ENCODE assay signal across 15 cellular contexts in the genomic region with DNA sequence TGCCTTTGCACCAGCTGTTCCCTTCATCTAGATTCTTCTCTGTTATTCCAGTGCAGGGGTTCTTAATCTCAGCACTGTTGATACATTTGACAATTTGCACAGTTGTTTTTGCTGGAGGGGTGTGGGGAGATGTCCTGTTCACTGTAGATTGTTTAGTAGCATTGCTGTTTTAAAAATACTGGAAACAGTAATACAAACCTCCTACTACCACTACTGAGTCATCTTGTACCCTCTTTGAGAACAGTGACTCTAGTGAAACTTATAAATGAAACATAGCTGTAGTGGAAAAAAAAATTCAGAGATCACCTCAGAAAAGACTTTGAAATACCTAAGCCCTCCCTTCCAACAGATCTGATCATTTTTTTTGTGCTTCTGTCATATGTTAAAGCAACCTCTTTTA.
DNase-seq lines count a peak whose midpoint lies in the region; ATAC-seq, FAIRE-seq and TF ChIP-seq lines count a peak whose summit lies in the region.
"Had no signal": no experiment of that assay in that cellular context is flagged by ENCODE, and none has a peak within 500 bp of the region (broad histone marks: within the 10 kb centered on the region; RNA-seq: fewer than 3 reads in every experiment).

No MANE protein-coding gene starts in this region.

- H3K4me1 Mint-ChIP-seq in activated CD4-positive, alpha-beta T cell treated with anti-CD3 and anti-CD28 coated beads, Interleukin-2, amount 10 ng/mL, durations not matched to agents 24 days and 14 days, result peaks cover 3% of the 10 kb centered on the region
- H3K4me1 Mint-ChIP-seq in activated CD4-positive, alpha-beta T cell treated with anti-CD3 and anti-CD28 coated beads, Interleukin-2, amount 10 ng/mL, durations not matched to agents 7 days and 5 days, result no peaks in the 10 kb centered on the region
- no peaks in the 10 kb centered on the region for H3K4me1 Mint-ChIP-seq in stimulated activated effector memory CD8-positive, alpha-beta T cell treated with anti-CD3 and anti-CD28 coated beads, Interleukin-12 subunit alpha, Interleukin-12 subunit beta, amount 100 ng/mL, for 72 hours
- no peaks in the 10 kb centered on the region for H3K4me1 Mint-ChIP-seq in H9
- H3K4me1 Mint-ChIP-seq: activated B cell treated with CpG ODN at 0.5 μM for 24 hours, mesothelial cell of epicardium had no signal

- H2BK120ac ChIP-seq in H9 (ENCODE audit: low read depth, low read length, poor library complexity, severe bottlenecking), result no peak overlapping the region

- H3K14ac ChIP-seq in H9 (ENCODE audit: insufficient read depth, low read length), result no peak overlapping the region

- H3K23ac ChIP-seq in H9 (ENCODE audit: insufficient read length, low read depth, low read length), result no peak overlapping the region

- no peak for TF ChIP-seq POLR2A in H54 (IDR thresholded peaks at IDR 0.05; ENCODE audit: low read depth, low read length)

- H3K9me3 Mint-ChIP-seq in activated CD4-positive, alpha-beta T cell treated with anti-CD3 and anti-CD28 coated beads, Interleukin-2, amount 10 ng/mL, durations not matched to agents 24 days and 14 days, result no peaks in the 10 kb centered on the region
- no peaks in the 10 kb centered on the region for H3K9me3 Mint-ChIP-seq in activated CD4-positive, alpha-beta T cell treated with anti-CD3 and anti-CD28 coated beads, Interleukin-2, amount 10 ng/mL, durations not matched to agents 7 days and 5 days
- peaks cover 13% of the 10 kb centered on the region for H3K9me3 Mint-ChIP-seq in stimulated activated effector memory CD8-positive, alpha-beta T cell treated with anti-CD3 and anti-CD28 coated beads, Interleukin-12 subunit alpha, Interleukin-12 subunit beta, amount 100 ng/mL, for 72 hours
- no peaks in the 10 kb centered on the region for H3K9me3 Mint-ChIP-seq in H9
- H3K9me3 Mint-ChIP-seq: activated B cell treated with CpG ODN at 0.5 μM for 24 hours had no signal

- no peak overlapping the region for H2AK5ac ChIP-seq in H9 (ENCODE audit: insufficient read length, low read length)

- H3K9me3 ChIP-seq in hepatocyte (ENCODE audit: low read depth), result no peaks in the 10 kb centered on the region
- no peaks in the 10 kb centered on the region for H3K9me3 ChIP-seq in H9 (ENCODE audit: control insufficient read depth, low read depth, low read length)
- H3K9me3 ChIP-seq: heart left ventricle had no signal

- POLR2A ChIA-PET in activated CD4-positive, alpha-beta T cell treated with anti-CD3 and anti-CD28 coated beads, Interleukin-2, amount 10 ng/mL, durations not matched to agents 7 days and 5 days (lab: Charles Lee), result no interaction called here

- no peak overlapping the region for H3K4me2 ChIP-seq in hepatocyte
- H3K4me2 ChIP-seq in H9 (ENCODE audit: insufficient read depth, insufficient read length, low read length), result no peak overlapping the region

- no peak overlapping the region for H3K4me3 ChIP-seq in hepatocyte
- H3K4me3 ChIP-seq: dorsolateral prefrontal cortex, heart left ventricle had no signal

- no peak overlapping the region for H3K4ac ChIP-seq in H9 (ENCODE audit: low read depth, low read length)

- no peaks in the 10 kb centered on the region for H4K20me1 ChIP-seq in hepatocyte (ENCODE audit: insufficient read depth, poor library complexity, severe bottlenecking)
- H4K20me1 ChIP-seq in H9 (ENCODE audit: control insufficient read depth, insufficient read depth, insufficient read length), result no peaks in the 10 kb centered on the region

- H3K4me1 ChIP-seq in hepatocyte (ENCODE audit: insufficient read depth) (no peaks in the 10 kb centered on the region), H9 (ENCODE audit: insufficient read depth, low read length) (no peaks in the 10 kb centered on the region)
- H3K4me1 ChIP-seq: heart left ventricle had no signal

- H2BK12ac ChIP-seq in H9 (ENCODE audit: insufficient read length, low read depth, low read length), result no peak overlapping the region

- TF ChIP-seq CTCF in hepatocyte (IDR thresholded peaks at IDR 0.05; ENCODE audit: poor library complexity) (no peak), H9 (conservative IDR thresholded peaks at IDR 0.05) (no peak)

- H3K36me3 ChIP-seq in hepatocyte (replicated peaks; ENCODE audit: insufficient read depth, low read depth), result no peaks in the 10 kb centered on the region
- H3K36me3 ChIP-seq: heart left ventricle had no signal

- H3K56ac ChIP-seq in H9 (ENCODE audit: insufficient read length, low read depth, low read length), result no peak overlapping the region

- DNase-seq in activated CD4-positive, alpha-beta T cell treated with anti-CD3 and anti-CD28 coated beads, Interleukin-2, amount 10 ng/mL, durations not matched to agents 24 days and 14 days, result no peak
- DNase-seq in activated CD4-positive, alpha-beta T cell treated with anti-CD3 and anti-CD28 coated beads, Interleukin-2, amount 10 ng/mL, durations not matched to agents 7 days and 5 days, result no peak
- DNase-seq in H54 (ENCODE audit: insufficient read length, low spot score), result no peak
- no peak for DNase-seq in stimulated activated effector memory CD8-positive, alpha-beta T cell treated with anti-CD3 and anti-CD28 coated beads, Interleukin-12 subunit alpha, Interleukin-12 subunit beta, amount 100 ng/mL, for 72 hours (ENCODE audit: low spot score in 2 of 2)
- DNase-seq in hepatocyte (ENCODE audit: low spot score), result no peak
- DNase-seq in H9, result no peak
- DNase-seq in NK-92 (lab: John Stamatoyannopoulos, UW; ENCODE audit: unreplicated experiment), result no peak
- DNase-seq: 8988T, activated B cell treated with CpG ODN at 0.5 μM for 24 hours, dorsolateral prefrontal cortex, heart left ventricle, NCI-H146 had no signal

- intact Hi-C loops in activated CD4-positive, alpha-beta T cell treated with anti-CD3 and anti-CD28 coated beads, Interleukin-2, amount 10 ng/mL, durations not matched to agents 24 days and 14 days (cut with micrococcal nuclease), result no loop called here

- H2BK5ac ChIP-seq in H9 (ENCODE audit: insufficient read length, low read length), result no peak overlapping the region

- no peak overlapping the region for H3K18ac ChIP-seq in H9 (ENCODE audit: insufficient read length, low read depth, low read length)

- H2AFZ ChIP-seq in hepatocyte (no peak overlapping the region), H9 (ENCODE audit: low read length) (no peak overlapping the region)

- H3K4me3 Mint-ChIP-seq in activated CD4-positive, alpha-beta T cell treated with anti-CD3 and anti-CD28 coated beads, Interleukin-2, amount 10 ng/mL, durations not matched to agents 24 days and 14 days, result no peak overlapping the region
- no peak overlapping the region for H3K4me3 Mint-ChIP-seq in activated CD4-positive, alpha-beta T cell treated with anti-CD3 and anti-CD28 coated beads, Interleukin-2, amount 10 ng/mL, durations not matched to agents 7 days and 5 days
- no peak overlapping the region for H3K4me3 Mint-ChIP-seq in stimulated activated effector memory CD8-positive, alpha-beta T cell treated with anti-CD3 and anti-CD28 coated beads, Interleukin-12 subunit alpha, Interleukin-12 subunit beta, amount 100 ng/mL, for 72 hours
- no peak overlapping the region for H3K4me3 Mint-ChIP-seq in H9
- H3K4me3 Mint-ChIP-seq: activated B cell treated with CpG ODN at 0.5 μM for 24 hours, mesothelial cell of epicardium had no signal

- H3K9ac ChIP-seq in H9 (ENCODE audit: extremely low read depth, insufficient read length, low read length), result no peak overlapping the region

- no peaks in the 10 kb centered on the region for H3K23me2 ChIP-seq in H9 (ENCODE audit: insufficient read length, low read depth, low read length, poor library complexity, severe bottlenecking)

- H3K79me2 ChIP-seq in hepatocyte (no peaks in the 10 kb centered on the region), H9 (ENCODE audit: insufficient read depth, low read length) (no peaks in the 10 kb centered on the region)

- H3T11ph ChIP-seq in H9 (ENCODE audit: low read length), result no peak overlapping the region

- H3K27me3 ChIP-seq in hepatocyte (no peaks in the 10 kb centered on the region), H9 (ENCODE audit: insufficient read depth, low read length) (no peaks in the 10 kb centered on the region)
- H3K27me3 ChIP-seq: dorsolateral prefrontal cortex, heart left ventricle had no signal

- peak; percentile 94 for FAIRE-seq in H54 (lab: Jason Lieb, UNC)

- no peak overlapping the region for H4K8ac ChIP-seq in H9 (replicated peaks; ENCODE audit: insufficient read length, low read depth, low read length)

- H3K27ac ChIP-seq in hepatocyte (no peak overlapping the region), H9 (ENCODE audit: insufficient read length, low read depth, low read length) (no peak overlapping the region)
- H3K27ac ChIP-seq: dorsolateral prefrontal cortex, heart left ventricle had no signal

- peak overlapping the region; percentile 58 for H3K27ac Mint-ChIP-seq in activated CD4-positive, alpha-beta T cell treated with anti-CD3 and anti-CD28 coated beads, Interleukin-2, amount 10 ng/mL, durations not matched to agents 24 days and 14 days
- H3K27ac Mint-ChIP-seq in activated CD4-positive, alpha-beta T cell treated with anti-CD3 and anti-CD28 coated beads, Interleukin-2, amount 10 ng/mL, durations not matched to agents 7 days and 5 days, result no peak overlapping the region
- no peak overlapping the region for H3K27ac Mint-ChIP-seq in stimulated activated effector memory CD8-positive, alpha-beta T cell treated with anti-CD3 and anti-CD28 coated beads, Interleukin-12 subunit alpha, Interleukin-12 subunit beta, amount 100 ng/mL, for 72 hours
- H3K27ac Mint-ChIP-seq in H9, result no peak overlapping the region
- H3K27ac Mint-ChIP-seq: activated B cell treated with CpG ODN at 0.5 μM for 24 hours; activated naive CD4-positive, alpha-beta T cell treated with anti-CD3 and anti-CD28 coated beads, Interleukin-2, amount 50 U/mL, for 72 hours; mesothelial cell of epicardium had no signal

- no peaks in the 10 kb centered on the region for H3K9me2 ChIP-seq in hepatocyte (replicated peaks; ENCODE audit: insufficient read depth)

- H2BK15ac ChIP-seq in H9 (ENCODE audit: low read depth, low read length), result no peak overlapping the region

- no peak overlapping the region for H2BK20ac ChIP-seq in H9 (ENCODE audit: low read depth, low read length, poor library complexity, severe bottlenecking)

- no peak overlapping the region for H4K91ac ChIP-seq in H9 (ENCODE audit: insufficient read length, low read depth, low read length)

- H4K5ac ChIP-seq in H9 (ENCODE audit: insufficient read length, low read depth, low read length), result no peak overlapping the region

- H3K36me3 Mint-ChIP-seq in activated CD4-positive, alpha-beta T cell treated with anti-CD3 and anti-CD28 coated beads, Interleukin-2, amount 10 ng/mL, durations not matched to agents 24 days and 14 days (ENCODE audit: low read depth), result no peaks in the 10 kb centered on the region
- H3K36me3 Mint-ChIP-seq in activated CD4-positive, alpha-beta T cell treated with anti-CD3 and anti-CD28 coated beads, Interleukin-2, amount 10 ng/mL, durations not matched to agents 7 days and 5 days (ENCODE audit: low read depth), result no peaks in the 10 kb centered on the region
- no peaks in the 10 kb centered on the region for H3K36me3 Mint-ChIP-seq in stimulated activated effector memory CD8-positive, alpha-beta T cell treated with anti-CD3 and anti-CD28 coated beads, Interleukin-12 subunit alpha, Interleukin-12 subunit beta, amount 100 ng/mL, for 72 hours
- 0 out of 7 replicates have a peak, but pooled peaks cover 0 to 4% (median 0%) of the 10 kb centered on the region in 3 experiments for H3K36me3 Mint-ChIP-seq in H9 (ENCODE audit: insufficient read depth in 1 of 3, low read depth in 3 of 3)
- H3K36me3 Mint-ChIP-seq: activated naive CD4-positive, alpha-beta T cell treated with anti-CD3 and anti-CD28 coated beads, Interleukin-2, amount 50 U/mL, for 72 hours; mesothelial cell of epicardium had no signal

- no peaks in the 10 kb centered on the region for H3K79me1 ChIP-seq in H9 (ENCODE audit: insufficient read depth, low read depth, low read length, poor library complexity, severe bottlenecking)

- H3K27me3 Mint-ChIP-seq in activated CD4-positive, alpha-beta T cell treated with anti-CD3 and anti-CD28 coated beads, Interleukin-2, amount 10 ng/mL, durations not matched to agents 24 days and 14 days, result no peaks in the 10 kb centered on the region
- H3K27me3 Mint-ChIP-seq in activated CD4-positive, alpha-beta T cell treated with anti-CD3 and anti-CD28 coated beads, Interleukin-2, amount 10 ng/mL, durations not matched to agents 7 days and 5 days, result no peaks in the 10 kb centered on the region
- H3K27me3 Mint-ChIP-seq in H9 (ENCODE audit: low read depth), result no peaks in the 10 kb centered on the region
- H3K27me3 Mint-ChIP-seq: activated B cell treated with CpG ODN at 0.5 μM for 24 hours had no signal

- CTCF ChIA-PET in activated CD4-positive, alpha-beta T cell treated with anti-CD3 and anti-CD28 coated beads, Interleukin-2, amount 10 ng/mL, durations not matched to agents 7 days and 5 days (lab: Charles Lee), result no interaction called here

- ATAC-seq in HG03342 (IDR thresholded peaks at IDR 0.05; ENCODE audit: unreplicated experiment), result peak; percentile 87
- peak; percentile 39 for ATAC-seq in stimulated activated effector memory CD8-positive, alpha-beta T cell treated with anti-CD3 and anti-CD28 coated beads, Interleukin-12 subunit alpha, Interleukin-12 subunit beta, amount 100 ng/mL, for 72 hours
- ATAC-seq: heart left ventricle had no signal
